26 cellular contexts compared by ENCODE assay signal in the genomic region with DNA sequence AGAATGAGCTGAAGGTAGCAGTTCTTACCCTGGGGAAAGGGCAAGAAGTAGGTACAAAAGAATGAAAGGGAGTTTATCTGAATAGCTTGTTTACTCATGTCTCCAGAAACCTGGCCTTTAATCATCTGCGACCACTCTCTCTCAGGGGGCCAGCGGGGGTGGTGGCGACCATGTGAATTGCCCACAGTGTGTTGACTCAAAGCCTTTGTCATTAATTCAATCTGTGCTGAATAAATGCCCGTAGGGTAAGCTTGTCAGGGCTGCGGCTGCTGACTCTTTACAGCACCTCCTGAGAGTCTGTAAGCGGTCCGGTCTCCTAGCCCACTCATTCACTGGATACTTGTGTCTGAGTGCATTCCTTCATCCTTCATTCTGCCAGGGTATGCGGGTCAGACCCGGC.
"Had no signal": no experiment of that assay in that cellular context is flagged by ENCODE, and none has a peak within 500 bp of the region (broad histone marks: within the 10 kb centered on the region; RNA-seq: fewer than 3 reads in every experiment).

No MANE protein-coding gene starts in this region.

- H3K4me3 ChIP-seq: cardiac muscle cell, mucosa of descending colon, sigmoid colon, smooth muscle cell, thoracic aorta, upper lobe of left lung had no signal

- H3K27ac ChIP-seq: cardiac muscle cell, sigmoid colon, thoracic aorta, upper lobe of left lung had no signal

- H3K4me1 Mint-ChIP-seq: activated B cell treated with CpG ODN at 0.5 μM for 24 hours; activated CD4-positive, alpha-beta T cell treated with anti-CD3 and anti-CD28 coated beads for 36 hours; activated naive CD8-positive, alpha-beta T cell treated with anti-CD3 and anti-CD28 coated beads for 36 hours; memory B cell; nephron progenitor cell; T-cell had no signal

- H3K4me1 ChIP-seq: sigmoid colon, upper lobe of left lung had no signal

- H3K4me3 Mint-ChIP-seq: activated B cell treated with CpG ODN at 0.5 μM for 24 hours; activated CD4-positive, alpha-beta T cell treated with anti-CD3 and anti-CD28 coated beads for 36 hours; activated naive CD8-positive, alpha-beta T cell treated with anti-CD3 and anti-CD28 coated beads for 36 hours; activated T-cell treated with anti-CD3 and anti-CD28 coated beads, Interleukin-2, amount 50 U/mL, for 4 hours; memory B cell; nephron progenitor cell; T-cell; T-helper 2 cell treated with Interferon-gamma antibody and Interleukin-4, amounts not matched to agents 5 μg/mL and 100 μg/mL, for 36 hours had no signal

- H3K27me3 ChIP-seq: cardiac muscle cell, sigmoid colon, upper lobe of left lung had no signal

- DNase-seq: activated B cell treated with CpG ODN at 0.5 μM for 24 hours; activated CD4-positive, alpha-beta T cell treated with anti-CD3 and anti-CD28 coated beads for 36 hours; activated CD4-positive, alpha-beta T cell treated with anti-CD3 and anti-CD28 coated beads, Interleukin-2, amount 50 U/mL, for 48 hours; activated CD8-positive, alpha-beta memory T cell treated with anti-CD3 and anti-CD28 coated beads, Interleukin-2, amount 50 U/mL, for 48 hours; activated naive CD4-positive, alpha-beta T cell treated with Interleukin-2 at 50 U/mL for 16 hours; activated naive CD8-positive, alpha-beta T cell treated with anti-CD3 and anti-CD28 coated beads for 36 hours; activated T-cell treated with anti-CD3 and anti-CD28 coated beads, Interleukin-2, amount 50 U/mL, for 4 hours; effector CD4-positive, alpha-beta T cell; glutamatergic neuron; hippocampal formation; left colon; nephron progenitor cell; retina; sigmoid colon; stimulated activated CD4-positive, alpha-beta T cell treated with anti-CD3 and anti-CD28 coated beads, Interleukin-4, amount 100 ng/mL, for 1 hour; stimulated activated naive CD4-positive, alpha-beta T cell; T-cell; upper lobe of left lung had no signal

- H3K27ac Mint-ChIP-seq: activated B cell treated with CpG ODN at 0.5 μM for 24 hours; activated CD4-positive, alpha-beta T cell treated with anti-CD3 and anti-CD28 coated beads for 36 hours; activated naive CD8-positive, alpha-beta T cell treated with anti-CD3 and anti-CD28 coated beads for 36 hours; activated T-helper 2 cell treated with anti-CD3 and anti-CD28 coated beads, Interferon-gamma antibody, Interleukin-2, Interleukin-4, amounts not matched to agents 10 μg/mL and 5 μg/mL and 100 μg/mL, durations not matched to agents 14 hours and 24 hours and 36 hours; memory B cell; nephron progenitor cell; T-cell; T-helper 2 cell treated with Interferon-gamma antibody and Interleukin-4, amounts not matched to agents 5 μg/mL and 100 μg/mL, for 36 hours had no signal

- H3K36me3 Mint-ChIP-seq: activated naive CD8-positive, alpha-beta T cell treated with anti-CD3 and anti-CD28 coated beads for 36 hours; memory B cell; T-cell had no signal

- H3K9me3 ChIP-seq: thoracic aorta had no signal

- H3K27me3 Mint-ChIP-seq: activated B cell treated with CpG ODN at 0.5 μM for 24 hours; activated CD4-positive, alpha-beta T cell treated with anti-CD3 and anti-CD28 coated beads for 36 hours; activated naive CD8-positive, alpha-beta T cell treated with anti-CD3 and anti-CD28 coated beads for 36 hours; memory B cell; T-cell had no signal

- ATAC-seq: activated CD4-positive, alpha-beta T cell treated with anti-CD3 and anti-CD28 coated beads for 36 hours; activated T-cell treated with anti-CD3 and anti-CD28 coated beads, Interleukin-2, amount 50 U/mL, for 4 hours; left colon; mucosa of descending colon; SK-N-SH treated with all-trans-retinoic acid at 6 μM for 48 hours; T-cell had no signal

- H3K36me3 ChIP-seq: cardiac muscle cell, sigmoid colon, thoracic aorta, upper lobe of left lung had no signal

- H3K9me3 Mint-ChIP-seq: memory B cell had no signal
